In the genomic region with DNA sequence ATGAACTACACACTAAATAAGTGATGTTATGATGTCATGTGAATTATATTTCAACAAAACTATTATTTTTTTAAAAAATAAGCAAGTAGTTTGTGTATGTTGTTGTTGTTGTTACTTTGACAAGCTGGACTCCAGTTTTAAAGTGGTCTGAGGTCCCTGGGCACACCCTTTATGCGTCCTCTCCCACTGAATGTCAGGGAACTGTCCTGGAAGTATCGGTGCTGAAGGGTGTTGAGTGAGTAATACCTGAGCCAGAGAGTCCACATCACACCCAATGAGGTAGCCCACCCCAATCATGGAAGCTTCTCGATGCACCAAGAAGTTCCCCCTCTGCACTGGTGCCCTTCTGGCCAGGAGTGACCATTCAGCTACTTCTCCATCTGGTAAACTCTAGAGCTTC, we compare ENCODE assay signal across 26 cellular contexts.
"Had no signal": no experiment of that assay in that cellular context is flagged by ENCODE, and none has a peak within 500 bp of the region (broad histone marks: within the 10 kb centered on the region; RNA-seq: fewer than 3 reads in every experiment).

No MANE protein-coding gene starts in this region.

- H3K36me3 ChIP-seq: neural progenitor cell, ovary, right lobe of liver, sigmoid colon, stomach, thoracic aorta, thyroid gland, tibial nerve, upper lobe of left lung, vagina had no signal

- H3K36me3 Mint-ChIP-seq: neural progenitor cell; stimulated activated effector memory CD8-positive, alpha-beta T cell treated with anti-CD3 and anti-CD28 coated beads, Interleukin-12 subunit alpha, Interleukin-12 subunit beta, amount 100 ng/mL, for 72 hours; stimulated activated naive B cell treated with anti-CD40 and anti-IgM and Interleukin-4, amounts not matched to agents 10 μg/mL and 1 μg/mL and 100 μg/mL, for 72 hours had no signal

- H3K9me3 ChIP-seq: ovary, psoas muscle, right lobe of liver, sigmoid colon, stomach, thoracic aorta, thyroid gland, upper lobe of left lung, vagina had no signal

- H3K4me2 ChIP-seq: neural progenitor cell had no signal

- H3K4me3 ChIP-seq: neural progenitor cell, ovary, psoas muscle, right lobe of liver, sigmoid colon, stomach, thoracic aorta, thyroid gland, tibial nerve, upper lobe of left lung, vagina had no signal

- DNase-seq: occipital lobe; ovary; posterior cingulate gyrus; psoas muscle; right cardiac atrium; right lobe of liver; sigmoid colon; small intestine; stimulated activated CD4-positive, alpha-beta T cell treated with anti-CD3 and anti-CD28 coated beads, Interleukin-15, amount 100 ng/mL, for 24 hours; stimulated activated CD4-positive, alpha-beta T cell treated with anti-CD3 and anti-CD28 coated beads, Interleukin-2, amount 100 ng/mL, for 24 hours; stimulated activated CD4-positive, alpha-beta T cell treated with anti-CD3 and anti-CD28 coated beads, Interleukin-2, amount 100 ng/mL, for 48 hours; stimulated activated CD4-positive, alpha-beta T cell treated with anti-CD3 and anti-CD28 coated beads, Interleukin-4, amount 100 ng/mL, for 24 hours; stimulated activated naive B cell treated with anti-CD40 and anti-IgM and Interleukin-4, amounts not matched to agents 10 μg/mL and 1 μg/mL and 100 μg/mL, for 72 hours; stimulated activated naive CD4-positive, alpha-beta T cell treated with Interleukin-2 at 50 U/mL for 16 hours; stomach; thyroid gland; upper lobe of left lung had no signal

- H3K27me3 ChIP-seq: neural progenitor cell, ovary, right lobe of liver, sigmoid colon, thyroid gland, tibial nerve, upper lobe of left lung, vagina had no signal

- H2AFZ ChIP-seq: neural progenitor cell, parathyroid adenoma had no signal

- H3K27ac ChIP-seq: neural progenitor cell, ovary, parathyroid adenoma, psoas muscle, right lobe of liver, sigmoid colon, stomach, thoracic aorta, thyroid gland, tibial nerve, upper lobe of left lung, vagina had no signal

- H3K27ac Mint-ChIP-seq: nephron; neural progenitor cell; progenitor cell of endocrine pancreas; stimulated activated effector memory CD8-positive, alpha-beta T cell treated with anti-CD3 and anti-CD28 coated beads, Interleukin-12 subunit alpha, Interleukin-12 subunit beta, amount 100 ng/mL, for 72 hours; stimulated activated naive B cell treated with anti-CD40 and anti-IgM and Interleukin-4, amounts not matched to agents 10 μg/mL and 1 μg/mL and 100 μg/mL, for 72 hours; stimulated activated naive CD8-positive, alpha-beta T cell treated with anti-CD3 and anti-CD28 coated beads, Interleukin-15, Interleukin-2, amounts not matched to agents 100 ng/mL and 50 ng/mL, for 24 hours had no signal

- H3K4me1 ChIP-seq: neural progenitor cell, parathyroid adenoma, psoas muscle, right lobe of liver, sigmoid colon, stomach, thyroid gland, tibial nerve, vagina had no signal

- H3K4me3 Mint-ChIP-seq: nephron; neural progenitor cell; stimulated activated effector memory CD8-positive, alpha-beta T cell treated with anti-CD3 and anti-CD28 coated beads, Interleukin-12 subunit alpha, Interleukin-12 subunit beta, amount 100 ng/mL, for 72 hours; stimulated activated naive B cell treated with anti-CD40 and anti-IgM and Interleukin-4, amounts not matched to agents 10 μg/mL and 1 μg/mL and 100 μg/mL, for 72 hours; stimulated activated naive CD8-positive, alpha-beta T cell treated with anti-CD3 and anti-CD28 coated beads, Interleukin-15, Interleukin-2, amounts not matched to agents 100 ng/mL and 50 ng/mL, for 24 hours had no signal

- H3K9me3 Mint-ChIP-seq: nephron; neural progenitor cell; stimulated activated effector memory CD8-positive, alpha-beta T cell treated with anti-CD3 and anti-CD28 coated beads, Interleukin-12 subunit alpha, Interleukin-12 subunit beta, amount 100 ng/mL, for 72 hours; stimulated activated naive B cell treated with anti-CD40 and anti-IgM and Interleukin-4, amounts not matched to agents 10 μg/mL and 1 μg/mL and 100 μg/mL, for 72 hours; stimulated activated naive CD8-positive, alpha-beta T cell treated with anti-CD3 and anti-CD28 coated beads, Interleukin-15, Interleukin-2, amounts not matched to agents 100 ng/mL and 50 ng/mL, for 24 hours had no signal

- ATAC-seq: psoas muscle; right cardiac atrium; right lobe of liver; stimulated activated effector memory CD8-positive, alpha-beta T cell treated with anti-CD3 and anti-CD28 coated beads, Interleukin-12 subunit alpha, Interleukin-12 subunit beta, amount 100 ng/mL, for 72 hours; stimulated activated naive B cell treated with anti-CD40 and anti-IgM and Interleukin-4, amounts not matched to agents 10 μg/mL and 1 μg/mL and 100 μg/mL, for 72 hours had no signal

- H3K79me2 ChIP-seq: parathyroid adenoma had no signal

- H3K4me1 Mint-ChIP-seq: stimulated activated effector memory CD8-positive, alpha-beta T cell treated with anti-CD3 and anti-CD28 coated beads, Interleukin-12 subunit alpha, Interleukin-12 subunit beta, amount 100 ng/mL, for 72 hours; stimulated activated naive B cell treated with anti-CD40 and anti-IgM and Interleukin-4, amounts not matched to agents 10 μg/mL and 1 μg/mL and 100 μg/mL, for 72 hours had no signal
